ENCODE assay signal across 14 cellular contexts in genomic region chr9:27425827-27426716, GRCh38.
A peak's percentile ranks its signal among the peaks of the same experiment; 100 is the strongest.
DNase-seq lines count a peak whose midpoint lies in the region; ATAC-seq and TF ChIP-seq lines count a peak whose summit lies in the region.
"Had no signal": no experiment of that assay in that cellular context is flagged by ENCODE, and none has a peak within 500 bp of the region (broad histone marks: within the 10 kb centered on the region; RNA-seq: fewer than 3 reads in every experiment).

No MANE protein-coding gene starts in this region.

- no peak overlapping the region for H3K23ac ChIP-seq in mesendoderm (ENCODE audit: low read length)

- no peak overlapping the region for H3K4ac ChIP-seq in mesendoderm (ENCODE audit: low read depth, low read length)

- no peaks in the 10 kb centered on the region for H4K20me1 ChIP-seq in mammary epithelial cell (ENCODE audit: insufficient read depth, low read length)

- BruUV-seq in mammary epithelial cell (replicated peaks; lab: Mats Ljungman, UMichigan) = no TSS peak

- peak overlapping the region; percentile 86 for H3K27ac ChIP-seq in mammary epithelial cell (ENCODE audit: insufficient read depth, low read depth, low read length)
- no peak overlapping the region for H3K27ac ChIP-seq in mesendoderm (ENCODE audit: low read depth, low read length)
- H3K27ac ChIP-seq: thoracic aorta had no signal

- H3K27ac Mint-ChIP-seq in activated T-helper 17 cell treated with anti-CD3 and anti-CD28 coated beads, Interleukin-2, amount 50 U/mL, for 72 hours = no peak overlapping the region
- H3K27ac Mint-ChIP-seq: activated T-helper 1 cell treated with anti-CD3 and anti-CD28 coated beads, Interleukin-12 subunit alpha, Interleukin-12 subunit beta, Interleukin-2, Interleukin-4 antibody, amounts not matched to agents 30 ng/mL and 10 ng/mL and 1 ng/mL, durations not matched to agents 14 hours and 24 hours and 36 hours had no signal

- H3K79me2 ChIP-seq in mammary epithelial cell (ENCODE audit: insufficient read depth, low read length) (peaks cover 53% of the 10 kb centered on the region), mesendoderm (ENCODE audit: control insufficient read depth, insufficient read depth, low read length) (no peaks in the 10 kb centered on the region)

- H3K4me1 ChIP-seq in mammary epithelial cell (ENCODE audit: insufficient read depth, low read length) = peaks cover 87% of the 10 kb centered on the region
- H3K4me1 ChIP-seq in mesendoderm (ENCODE audit: control insufficient read depth, low read depth, low read length) = peaks cover 4% of the 10 kb centered on the region

- no peak overlapping the region for H4K5ac ChIP-seq in mesendoderm (ENCODE audit: low read length)

- peak overlapping the region in 2 of 3 experiments; percentile 1 to 37 for H3K4me3 ChIP-seq in mammary epithelial cell (replicated peaks in 1 of 3; ENCODE audit: insufficient read depth in 1 of 3, low read depth in 2 of 3, low read length in 3 of 3)
- no peak overlapping the region for H3K4me3 ChIP-seq in mesendoderm (ENCODE audit: low read length)
- H3K4me3 ChIP-seq: thoracic aorta had no signal

- 50% methylated on average over 6 of the region's 7 CpGs for WGBS in mammary epithelial cell (ENCODE audit: low coverage, missing lambda C conversion rate)
- no CpG with 5 or more reads among the region's 7 CpGs for WGBS in mesendoderm (ENCODE audit: extremely low coverage, insufficient coverage, low lambda C conversion rate)

- CTCF ChIA-PET in mammary epithelial cell (lab: Charles Lee; ENCODE audit: low non-redundant PET) = no interaction called here

- peak overlapping the region; percentile 77 for H3K4me2 ChIP-seq in mammary epithelial cell (ENCODE audit: insufficient read depth, low read depth, low read length)
- H3K4me2 ChIP-seq in mesendoderm (ENCODE audit: low read length) = no peak overlapping the region

- H3K79me1 ChIP-seq in mesendoderm (ENCODE audit: low read length) = no peaks in the 10 kb centered on the region

- H2AFZ ChIP-seq in mammary epithelial cell (ENCODE audit: low read depth, low read length) = peak overlapping the region; percentile 53

- no peak for ATAC-seq in activated T-helper 17 cell treated with anti-CD3 and anti-CD28 coated beads, Interleukin-2, amount 50 U/mL, for 72 hours (replicated peaks)
- ATAC-seq: HepG2 had no signal

- no peak overlapping the region for H4K8ac ChIP-seq in mesendoderm (ENCODE audit: low read depth, low read length)

- no peak overlapping the region for H2BK120ac ChIP-seq in mesendoderm (ENCODE audit: low read depth, low read length)

- H3K9ac ChIP-seq in mammary epithelial cell (ENCODE audit: insufficient read depth, low read length) (peak overlapping the region; percentile 36), mesendoderm (ENCODE audit: low read length) (no peak overlapping the region)

- no peaks in the 10 kb centered on the region for H3K36me3 Mint-ChIP-seq in activated T-helper 17 cell treated with anti-CD3 and anti-CD28 coated beads, Interleukin-2, amount 50 U/mL, for 72 hours (ENCODE audit: low read depth)

- dilution Hi-C loops in mammary epithelial cell (cut with HindIII; ENCODE audit: low sequenced_read_pairs) = loop anchor here (5.0 kb wide), 2 partner anchors 34 to 91 kb away; no protein-coding TSS in a partner anchor

- H3K9me3 Mint-ChIP-seq in activated T-helper 17 cell treated with anti-CD3 and anti-CD28 coated beads, Interleukin-2, amount 50 U/mL, for 72 hours = no peaks in the 10 kb centered on the region
- H3K9me3 Mint-ChIP-seq: activated T-helper 1 cell treated with anti-CD3 and anti-CD28 coated beads, Interleukin-12 subunit alpha, Interleukin-12 subunit beta, Interleukin-2, Interleukin-4 antibody, amounts not matched to agents 30 ng/mL and 10 ng/mL and 1 ng/mL, durations not matched to agents 14 hours and 24 hours and 36 hours had no signal

- H3K27me3 ChIP-seq in mammary epithelial cell (ENCODE audit: insufficient read depth, low read length) = no peaks in the 10 kb centered on the region
- H3K27me3 ChIP-seq in mesendoderm (ENCODE audit: insufficient read depth, low read length, poor library complexity) = no peaks in the 10 kb centered on the region

- H3K4me1 Mint-ChIP-seq in activated T-helper 17 cell treated with anti-CD3 and anti-CD28 coated beads, Interleukin-2, amount 50 U/mL, for 72 hours = no peaks in the 10 kb centered on the region

- peak overlapping the region; percentile 9 for H3K18ac ChIP-seq in mesendoderm (ENCODE audit: low read length)

- H2BK5ac ChIP-seq in mesendoderm (ENCODE audit: low read length) = no peak overlapping the region

- in situ Hi-C loops in mammary epithelial cell (cut with MboI; ENCODE audit: low sequenced_read_pairs in 2 of 2) = no loop called here

- no peaks in the 10 kb centered on the region for H3K36me3 ChIP-seq in mammary epithelial cell (ENCODE audit: insufficient read depth, low read length)
- H3K36me3 ChIP-seq in mesendoderm (ENCODE audit: control insufficient read depth, insufficient read depth, low read length) = no peaks in the 10 kb centered on the region
- H3K36me3 ChIP-seq: thoracic aorta had no signal

- no peak overlapping the region for H2AK5ac ChIP-seq in mesendoderm (ENCODE audit: low read length)

- H3K27me3 Mint-ChIP-seq in activated T-helper 17 cell treated with anti-CD3 and anti-CD28 coated beads, Interleukin-2, amount 50 U/mL, for 72 hours = no peaks in the 10 kb centered on the region

- H3K4me3 Mint-ChIP-seq in activated T-helper 17 cell treated with anti-CD3 and anti-CD28 coated beads, Interleukin-2, amount 50 U/mL, for 72 hours = no peak overlapping the region
- H3K4me3 Mint-ChIP-seq: activated T-helper 1 cell treated with anti-CD3 and anti-CD28 coated beads, Interleukin-12 subunit alpha, Interleukin-12 subunit beta, Interleukin-2, Interleukin-4 antibody, amounts not matched to agents 30 ng/mL and 10 ng/mL and 1 ng/mL, durations not matched to agents 14 hours and 24 hours and 36 hours had no signal

- peak; percentile 74 for DNase-seq in COR-L47 (lab: John Stamatoyannopoulos, UW)
- DNase-seq in NCI-H1092 (lab: John Stamatoyannopoulos, UW) = peak; percentile 56
- DNase-seq in mammary epithelial cell = no peak
- no peak for DNase-seq in mesendoderm
- no peak for DNase-seq in activated gamma-delta T cell (lab: John Stamatoyannopoulos, UW)
- no peak for DNase-seq in activated T-cell treated with anti-CD3 and anti-CD28 coated beads for 4 hours
- DNase-seq in GM10266 (ENCODE audit: extremely low spot score) = no peak
- DNase-seq: activated CD4-positive, alpha-beta T cell treated with anti-CD3 and anti-CD28 coated beads, Interleukin-2, amount 50 U/mL, for 48 hours; SHP77 treated with DMSO at 0.1 percent for 48 hours; T1000 had no signal

- H3K56ac ChIP-seq in mesendoderm (ENCODE audit: low read length) = no peak overlapping the region

- no peaks in the 10 kb centered on the region for H3K9me3 ChIP-seq in mammary epithelial cell (replicated peaks; ENCODE audit: insufficient read depth, low read length)
- H3K9me3 ChIP-seq: thoracic aorta had no signal

- intact Hi-C loops in mammary epithelial cell (cut with micrococcal nuclease) = loop anchor here (2.0 to 5.0 kb wide), 3 partner anchors 13 to 71 kb away; no protein-coding TSS in a partner anchor

- no peak overlapping the region for H2BK15ac ChIP-seq in mesendoderm (replicated peaks; ENCODE audit: low read depth)

- TF ChIP-seq CTCF in mammary epithelial cell (conservative IDR thresholded peaks at IDR 0.05 in 1 of 2, IDR thresholded peaks at IDR 0.05 in 1 of 2; ENCODE audit: extremely low read depth in 1 of 2, insufficient read depth in 1 of 2, low read depth in 1 of 2, low read length in 2 of 2) = no peak
- TF ChIP-seq CTCF in GM10266 (IDR thresholded peaks at IDR 0.05; ENCODE audit: control insufficient read depth, insufficient read depth, low read depth, missing control alignments) = no peak

Comparison
In these comparisons a context has a peak if more than half of its experiments do, and no peak if none do; other contexts are left out.
1. DNase-seq: peak in COR-L47 (single experiment) and NCI-H1092 (single experiment); none in mammary epithelial cell (single experiment), mesendoderm (single experiment), activated gamma-delta T cell (single experiment), activated T-cell treated with anti-CD3 and anti-CD28 coated beads for 4 hours (single experiment) and GM10266 (single experiment).